Comparison of ENCODE assay signal across 1 cellular context in genomic region chr2:172085460-172086159, GRCh38.
TF ChIP-seq lines count a peak whose summit lies in the region.

TSS of gene DLX1 (plus strand) at chr2:172085507. CDS start at chr2:172085678, 171 bp downstream.

TF ChIP-seq in HepG2, 621 proteins besides CTCF, POLR2A, EP300 and RAD21 (continued from another document and continues in another):
- no peak for TF ChIP-seq XRCC5 (optimal IDR thresholded peaks at IDR 0.05; ENCODE audit: low read length)
- no peak for TF ChIP-seq ZBTB42 (CRISPR knock-in tag; IDR thresholded peaks at IDR 0.05)
- TF ChIP-seq AFF4 (CRISPR knock-in tag; IDR thresholded peaks at IDR 0.05), result no peak
- TF ChIP-seq ZNF543 (CRISPR knock-in tag; IDR thresholded peaks at IDR 0.05), result no peak
- TF ChIP-seq FOXC1 (CRISPR knock-in tag; IDR thresholded peaks at IDR 0.05; ENCODE audit: borderline replicate concordance), result no peak
- no peak for TF ChIP-seq KMT2A (CRISPR knock-in tag; IDR thresholded peaks at IDR 0.05)
- no peak for TF ChIP-seq RARA (CRISPR knock-in tag; IDR thresholded peaks at IDR 0.05)
- TF ChIP-seq ZNF782 (CRISPR knock-in tag; IDR thresholded peaks at IDR 0.05; ENCODE audit: borderline replicate concordance), result no peak
- no peak for TF ChIP-seq GPN1 (CRISPR knock-in tag; IDR thresholded peaks at IDR 0.05; ENCODE audit: borderline replicate concordance)
- TF ChIP-seq ZC3H4 (CRISPR knock-in tag; IDR thresholded peaks at IDR 0.05; ENCODE audit: borderline replicate concordance), result peak; percentile 80; the same call in 1 of the 2 replicates
- no peak for TF ChIP-seq HMG20A (CRISPR knock-in tag; IDR thresholded peaks at IDR 0.05; ENCODE audit: borderline replicate concordance)
- TF ChIP-seq E2F1 (CRISPR knock-in tag; IDR thresholded peaks at IDR 0.05), result no peak
- 0 out of 2 replicates have a peak, but pooled peaks have one; percentile 25 for TF ChIP-seq PITX1 (CRISPR knock-in tag; IDR thresholded peaks at IDR 0.05)
- no peak for TF ChIP-seq ZNF20 (CRISPR knock-in tag; IDR thresholded peaks at IDR 0.05)
- TF ChIP-seq, protein P1, sequence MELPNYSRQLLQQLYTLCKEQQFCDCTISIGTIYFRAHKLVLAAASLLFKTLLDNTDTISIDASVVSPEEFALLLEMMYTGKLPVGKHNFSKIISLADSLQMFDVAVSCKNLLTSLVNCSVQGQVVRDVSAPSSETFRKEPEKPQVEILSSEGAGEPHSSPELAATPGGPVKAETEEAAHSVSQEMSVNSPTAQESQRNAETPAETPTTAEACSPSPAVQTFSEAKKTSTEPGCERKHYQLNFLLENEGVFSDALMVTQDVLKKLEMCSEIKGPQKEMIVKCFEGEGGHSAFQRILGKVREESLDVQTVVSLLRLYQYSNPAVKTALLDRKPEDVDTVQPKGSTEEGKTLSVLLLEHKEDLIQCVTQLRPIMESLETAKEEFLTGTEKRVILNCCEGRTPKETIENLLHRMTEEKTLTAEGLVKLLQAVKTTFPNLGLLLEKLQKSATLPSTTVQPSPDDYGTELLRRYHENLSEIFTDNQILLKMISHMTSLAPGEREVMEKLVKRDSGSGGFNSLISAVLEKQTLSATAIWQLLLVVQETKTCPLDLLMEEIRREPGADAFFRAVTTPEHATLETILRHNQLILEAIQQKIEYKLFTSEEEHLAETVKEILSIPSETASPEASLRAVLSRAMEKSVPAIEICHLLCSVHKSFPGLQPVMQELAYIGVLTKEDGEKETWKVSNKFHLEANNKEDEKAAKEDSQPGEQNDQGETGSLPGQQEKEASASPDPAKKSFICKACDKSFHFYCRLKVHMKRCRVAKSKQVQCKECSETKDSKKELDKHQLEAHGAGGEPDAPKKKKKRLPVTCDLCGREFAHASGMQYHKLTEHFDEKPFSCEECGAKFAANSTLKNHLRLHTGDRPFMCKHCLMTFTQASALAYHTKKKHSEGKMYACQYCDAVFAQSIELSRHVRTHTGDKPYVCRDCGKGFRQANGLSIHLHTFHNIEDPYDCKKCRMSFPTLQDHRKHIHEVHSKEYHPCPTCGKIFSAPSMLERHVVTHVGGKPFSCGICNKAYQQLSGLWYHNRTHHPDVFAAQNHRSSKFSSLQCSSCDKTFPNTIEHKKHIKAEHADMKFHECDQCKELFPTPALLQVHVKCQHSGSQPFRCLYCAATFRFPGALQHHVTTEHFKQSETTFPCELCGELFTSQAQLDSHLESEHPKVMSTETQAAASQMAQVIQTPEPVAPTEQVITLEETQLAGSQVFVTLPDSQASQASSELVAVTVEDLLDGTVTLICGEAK (IDR thresholded peaks at IDR 0.05), result no peak
- TF ChIP-seq, protein P1 (CRISPR knock-in tag; IDR thresholded peaks at IDR 0.05), result no peak
- TF ChIP-seq ZNF576 (CRISPR knock-in tag; IDR thresholded peaks at IDR 0.05), result no peak
- TF ChIP-seq ZNF354B (CRISPR knock-in tag; IDR thresholded peaks at IDR 0.05), result peak; percentile 81; the same call in 1 of the 2 replicates
- no peak for TF ChIP-seq BCL6 (CRISPR knock-in tag; IDR thresholded peaks at IDR 0.05)
- TF ChIP-seq, protein P2, sequence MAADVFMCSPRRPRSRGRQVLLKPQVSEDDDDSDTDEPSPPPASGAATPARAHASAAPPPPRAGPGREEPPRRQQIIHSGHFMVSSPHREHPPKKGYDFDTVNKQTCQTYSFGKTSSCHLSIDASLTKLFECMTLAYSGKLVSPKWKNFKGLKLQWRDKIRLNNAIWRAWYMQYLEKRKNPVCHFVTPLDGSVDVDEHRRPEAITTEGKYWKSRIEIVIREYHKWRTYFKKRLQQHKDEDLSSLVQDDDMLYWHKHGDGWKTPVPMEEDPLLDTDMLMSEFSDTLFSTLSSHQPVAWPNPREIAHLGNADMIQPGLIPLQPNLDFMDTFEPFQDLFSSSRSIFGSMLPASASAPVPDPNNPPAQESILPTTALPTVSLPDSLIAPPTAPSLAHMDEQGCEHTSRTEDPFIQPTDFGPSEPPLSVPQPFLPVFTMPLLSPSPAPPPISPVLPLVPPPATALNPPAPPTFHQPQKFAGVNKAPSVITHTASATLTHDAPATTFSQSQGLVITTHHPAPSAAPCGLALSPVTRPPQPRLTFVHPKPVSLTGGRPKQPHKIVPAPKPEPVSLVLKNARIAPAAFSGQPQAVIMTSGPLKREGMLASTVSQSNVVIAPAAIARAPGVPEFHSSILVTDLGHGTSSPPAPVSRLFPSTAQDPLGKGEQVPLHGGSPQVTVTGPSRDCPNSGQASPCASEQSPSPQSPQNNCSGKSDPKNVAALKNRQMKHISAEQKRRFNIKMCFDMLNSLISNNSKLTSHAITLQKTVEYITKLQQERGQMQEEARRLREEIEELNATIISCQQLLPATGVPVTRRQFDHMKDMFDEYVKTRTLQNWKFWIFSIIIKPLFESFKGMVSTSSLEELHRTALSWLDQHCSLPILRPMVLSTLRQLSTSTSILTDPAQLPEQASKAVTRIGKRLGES (CRISPR knock-in tag; IDR thresholded peaks at IDR 0.05; ENCODE audit: borderline replicate concordance), result no peak
- no peak for TF ChIP-seq CSRNP1 (CRISPR knock-in tag; IDR thresholded peaks at IDR 0.05)
- no peak for TF ChIP-seq ZNF670 (CRISPR knock-in tag; IDR thresholded peaks at IDR 0.05; ENCODE audit: borderline replicate concordance)
- no peak for TF ChIP-seq SMYD3 (CRISPR knock-in tag; IDR thresholded peaks at IDR 0.05)
- TF ChIP-seq TBP (CRISPR knock-in tag; IDR thresholded peaks at IDR 0.05), result no peak
- TF ChIP-seq, protein P3, sequence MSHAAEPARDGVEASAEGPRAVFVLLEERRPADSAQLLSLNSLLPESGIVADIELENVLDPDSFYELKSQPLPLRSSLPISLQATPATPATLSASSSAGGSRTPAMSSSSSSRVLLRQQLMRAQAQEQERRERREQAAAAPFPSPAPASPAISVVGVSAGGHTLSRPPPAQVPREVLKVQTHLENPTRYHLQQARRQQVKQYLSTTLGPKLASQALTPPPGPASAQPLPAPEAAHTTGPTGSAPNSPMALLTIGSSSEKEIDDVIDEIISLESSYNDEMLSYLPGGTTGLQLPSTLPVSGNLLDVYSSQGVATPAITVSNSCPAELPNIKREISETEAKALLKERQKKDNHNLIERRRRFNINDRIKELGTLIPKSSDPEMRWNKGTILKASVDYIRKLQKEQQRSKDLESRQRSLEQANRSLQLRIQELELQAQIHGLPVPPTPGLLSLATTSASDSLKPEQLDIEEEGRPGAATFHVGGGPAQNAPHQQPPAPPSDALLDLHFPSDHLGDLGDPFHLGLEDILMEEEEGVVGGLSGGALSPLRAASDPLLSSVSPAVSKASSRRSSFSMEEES (CRISPR knock-in tag; IDR thresholded peaks at IDR 0.05), result no peak
- TF ChIP-seq ZNF33A (CRISPR knock-in tag; IDR thresholded peaks at IDR 0.05; ENCODE audit: borderline replicate concordance), result no peak
- no peak for TF ChIP-seq DRAP1 (CRISPR knock-in tag; IDR thresholded peaks at IDR 0.05)
- TF ChIP-seq POLR2G (IDR thresholded peaks at IDR 0.05; ENCODE audit: low read depth, low read length), result peak; percentile 17
- TF ChIP-seq, protein P4, sequence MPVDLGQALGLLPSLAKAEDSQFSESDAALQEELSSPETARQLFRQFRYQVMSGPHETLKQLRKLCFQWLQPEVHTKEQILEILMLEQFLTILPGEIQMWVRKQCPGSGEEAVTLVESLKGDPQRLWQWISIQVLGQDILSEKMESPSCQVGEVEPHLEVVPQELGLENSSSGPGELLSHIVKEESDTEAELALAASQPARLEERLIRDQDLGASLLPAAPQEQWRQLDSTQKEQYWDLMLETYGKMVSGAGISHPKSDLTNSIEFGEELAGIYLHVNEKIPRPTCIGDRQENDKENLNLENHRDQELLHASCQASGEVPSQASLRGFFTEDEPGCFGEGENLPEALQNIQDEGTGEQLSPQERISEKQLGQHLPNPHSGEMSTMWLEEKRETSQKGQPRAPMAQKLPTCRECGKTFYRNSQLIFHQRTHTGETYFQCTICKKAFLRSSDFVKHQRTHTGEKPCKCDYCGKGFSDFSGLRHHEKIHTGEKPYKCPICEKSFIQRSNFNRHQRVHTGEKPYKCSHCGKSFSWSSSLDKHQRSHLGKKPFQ (CRISPR knock-in tag; IDR thresholded peaks at IDR 0.05; ENCODE audit: insufficient replicate concordance), result no peak
- TF ChIP-seq MTERF4 (CRISPR knock-in tag; IDR thresholded peaks at IDR 0.05), result no peak
- TF ChIP-seq SRF (IDR thresholded peaks at IDR 0.05; ENCODE audit: low read depth, low read length), result no peak
- no peak for TF ChIP-seq PTBP1 (IDR thresholded peaks at IDR 0.05; ENCODE audit: low read depth, low read length, poor library complexity, severe bottlenecking)
- TF ChIP-seq NCOR1 (IDR thresholded peaks at IDR 0.05; ENCODE audit: borderline replicate concordance, low read length), result no peak
